ENCODE assay signal across 28 cellular contexts in the genomic region with DNA sequence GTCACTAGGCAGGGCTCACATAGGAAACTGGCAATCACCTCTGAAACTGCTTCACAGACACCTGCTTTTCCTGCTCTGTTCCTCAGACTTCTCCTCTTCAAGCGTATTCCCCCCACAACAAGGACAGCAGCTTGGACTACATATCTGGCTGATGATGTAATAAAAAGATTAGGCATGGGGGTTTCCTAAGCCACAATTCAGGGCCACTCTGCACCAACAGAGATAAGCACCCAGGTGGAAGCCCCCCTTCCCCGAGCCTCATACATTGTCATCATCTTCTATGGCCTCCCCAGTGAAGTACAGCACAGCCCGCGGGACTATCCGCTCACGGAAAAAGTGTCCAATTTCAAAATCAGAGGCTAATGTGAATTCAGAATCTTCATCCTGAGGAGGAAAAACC. TPM values are rescaled to one million over a fixed set of nuclear protein-coding genes. Genes with fewer than 3 reads are reported as not detected.
DNase-seq lines count a peak whose midpoint lies in the region; ATAC-seq and TF ChIP-seq lines count a peak whose summit lies in the region.
"Had no signal": no experiment of that assay in that cellular context is flagged by ENCODE, and none has a peak within 500 bp of the region (broad histone marks: within the 10 kb centered on the region; RNA-seq: fewer than 3 reads in every experiment).

No MANE protein-coding gene starts in this region.

- no peaks in the 10 kb centered on the region for H3K9me3 Mint-ChIP-seq in activated T-helper 17 cell treated with anti-CD3 and anti-CD28 coated beads, Interleukin-2, amount 50 U/mL, for 72 hours
- H3K9me3 Mint-ChIP-seq in endodermal cell, result no peaks in the 10 kb centered on the region
- H3K9me3 Mint-ChIP-seq: activated T-helper 1 cell treated with anti-CD3 and anti-CD28 coated beads, Interleukin-12 subunit alpha, Interleukin-12 subunit beta, Interleukin-2, Interleukin-4 antibody, amounts not matched to agents 30 ng/mL and 10 ng/mL and 1 ng/mL, durations not matched to agents 14 hours and 24 hours and 36 hours; neural crest cell; stimulated activated naive B cell treated with anti-CD40 and anti-IgM and Interleukin-4, amounts not matched to agents 10 μg/mL and 1 μg/mL and 100 μg/mL, for 72 hours; T-helper 1 cell treated with Interleukin-12 subunit alpha and Interleukin-12 subunit beta and Interleukin-4 antibody, amounts not matched to agents 30 μg/mL and 1 μg/mL, for 36 hours had no signal

- H3K9ac ChIP-seq in endodermal cell (ENCODE audit: extremely low read depth, low read length, poor library complexity, severe bottlenecking) (no peak overlapping the region), smooth muscle cell (ENCODE audit: low read depth) (no peak overlapping the region)
- H3K9ac ChIP-seq: KMS-11 had no signal

- H3K4me2 ChIP-seq in smooth muscle cell, result no peak overlapping the region
- H3K4me2 ChIP-seq: KMS-11 had no signal

- H3K4me3 ChIP-seq in endodermal cell (ENCODE audit: low read length), result no peak overlapping the region
- no peak overlapping the region for H3K4me3 ChIP-seq in smooth muscle cell
- H3K4me3 ChIP-seq: upper lobe of left lung had no signal

- H4K20me1 ChIP-seq in smooth muscle cell (ENCODE audit: low read depth), result peaks cover 37% of the 10 kb centered on the region

- TF ChIP-seq CTCF in endodermal cell (conservative IDR thresholded peaks at IDR 0.05) (no peak), smooth muscle cell (IDR thresholded peaks at IDR 0.05; ENCODE audit: borderline replicate concordance, insufficient read depth, poor library complexity, severe bottlenecking) (no peak)

- H3K9me3 ChIP-seq in endodermal cell (ENCODE audit: control insufficient read depth, low read length), result no peaks in the 10 kb centered on the region
- H3K9me3 ChIP-seq in smooth muscle cell (replicated peaks; ENCODE audit: low read depth), result no peaks in the 10 kb centered on the region
- H3K9me3 ChIP-seq: upper lobe of left lung had no signal

- ATAC-seq in activated T-helper 17 cell treated with anti-CD3 and anti-CD28 coated beads, Interleukin-2, amount 50 U/mL, for 72 hours (replicated peaks), result no peak
- ATAC-seq: activated CD4-positive, alpha-beta T cell treated with anti-CD3 and anti-CD28 coated beads for 36 hours; HCT116; right cardiac atrium; stimulated activated naive B cell treated with anti-CD40 and anti-IgM and Interleukin-4, amounts not matched to agents 10 μg/mL and 1 μg/mL and 100 μg/mL, for 72 hours had no signal

- H3K4me1 Mint-ChIP-seq in activated T-helper 17 cell treated with anti-CD3 and anti-CD28 coated beads, Interleukin-2, amount 50 U/mL, for 72 hours, result peaks cover 18% of the 10 kb centered on the region
- peaks cover 15% of the 10 kb centered on the region for H3K4me1 Mint-ChIP-seq in endodermal cell
- H3K4me1 Mint-ChIP-seq: neural crest cell had no signal

- peaks cover 6% of the 10 kb centered on the region for H3K79me2 ChIP-seq in smooth muscle cell (ENCODE audit: low read depth)

- H3K4me1 ChIP-seq in endodermal cell (ENCODE audit: control insufficient read depth, insufficient read depth, low read length), result no peaks in the 10 kb centered on the region
- H3K4me1 ChIP-seq in smooth muscle cell (ENCODE audit: low read depth), result peaks cover 18% of the 10 kb centered on the region

- no peaks in the 10 kb centered on the region for H3K27me3 ChIP-seq in endodermal cell (ENCODE audit: control insufficient read depth, insufficient read depth, low read length, poor library complexity, severe bottlenecking)
- H3K27me3 ChIP-seq in smooth muscle cell (ENCODE audit: low read depth), result no peaks in the 10 kb centered on the region
- H3K27me3 ChIP-seq: upper lobe of left lung had no signal

- H3K36me3 Mint-ChIP-seq in activated T-helper 17 cell treated with anti-CD3 and anti-CD28 coated beads, Interleukin-2, amount 50 U/mL, for 72 hours (ENCODE audit: low read depth), result peaks cover 100% of the 10 kb centered on the region
- H3K36me3 Mint-ChIP-seq in endodermal cell (ENCODE audit: low read depth), result peaks cover 90% of the 10 kb centered on the region

- H2AFZ ChIP-seq in smooth muscle cell (ENCODE audit: low read depth), result no peak overlapping the region

- H3K27ac ChIP-seq in endodermal cell (ENCODE audit: low read depth, low read length) (no peak overlapping the region), smooth muscle cell (ENCODE audit: low read depth) (peak overlapping the region; percentile 19)
- H3K27ac ChIP-seq: epithelial cell of prostate, KMS-11, upper lobe of left lung had no signal

- peak overlapping the region; percentile 58 for H3K27ac Mint-ChIP-seq in activated T-helper 17 cell treated with anti-CD3 and anti-CD28 coated beads, Interleukin-2, amount 50 U/mL, for 72 hours
- H3K27ac Mint-ChIP-seq in endodermal cell, result peak overlapping the region; percentile 72
- H3K27ac Mint-ChIP-seq: activated CD4-positive, alpha-beta T cell treated with anti-CD3 and anti-CD28 coated beads for 36 hours; activated T-helper 1 cell treated with anti-CD3 and anti-CD28 coated beads, Interleukin-12 subunit alpha, Interleukin-12 subunit beta, Interleukin-2, Interleukin-4 antibody, amounts not matched to agents 30 ng/mL and 10 ng/mL and 1 ng/mL, durations not matched to agents 14 hours and 24 hours and 36 hours; stimulated activated naive B cell treated with anti-CD40 and anti-IgM and Interleukin-4, amounts not matched to agents 10 μg/mL and 1 μg/mL and 100 μg/mL, for 72 hours; T-helper 1 cell treated with Interleukin-12 subunit alpha and Interleukin-12 subunit beta and Interleukin-4 antibody, amounts not matched to agents 30 μg/mL and 1 μg/mL, for 36 hours had no signal

- H3K36me3 ChIP-seq in endodermal cell (ENCODE audit: control insufficient read depth, insufficient read depth, low read length) (peaks cover 99% of the 10 kb centered on the region), smooth muscle cell (ENCODE audit: low read depth) (peaks cover 14% of the 10 kb centered on the region)

- peaks cover 27% of the 10 kb centered on the region for H3F3A ChIP-seq in smooth muscle cell (ENCODE audit: low read depth)

- no peak overlapping the region for H3K4me3 Mint-ChIP-seq in activated T-helper 17 cell treated with anti-CD3 and anti-CD28 coated beads, Interleukin-2, amount 50 U/mL, for 72 hours
- H3K4me3 Mint-ChIP-seq in endodermal cell, result no peak overlapping the region
- H3K4me3 Mint-ChIP-seq: activated CD4-positive, alpha-beta T cell treated with anti-CD3 and anti-CD28 coated beads for 36 hours; activated T-helper 1 cell treated with anti-CD3 and anti-CD28 coated beads, Interleukin-12 subunit alpha, Interleukin-12 subunit beta, Interleukin-2, Interleukin-4 antibody, amounts not matched to agents 30 ng/mL and 10 ng/mL and 1 ng/mL, durations not matched to agents 14 hours and 24 hours and 36 hours; neural crest cell; stimulated activated naive B cell treated with anti-CD40 and anti-IgM and Interleukin-4, amounts not matched to agents 10 μg/mL and 1 μg/mL and 100 μg/mL, for 72 hours; T-helper 1 cell treated with Interleukin-12 subunit alpha and Interleukin-12 subunit beta and Interleukin-4 antibody, amounts not matched to agents 30 μg/mL and 1 μg/mL, for 36 hours had no signal

- H3K27me3 Mint-ChIP-seq in activated T-helper 17 cell treated with anti-CD3 and anti-CD28 coated beads, Interleukin-2, amount 50 U/mL, for 72 hours, result no peaks in the 10 kb centered on the region
- no peaks in the 10 kb centered on the region for H3K27me3 Mint-ChIP-seq in endodermal cell (ENCODE audit: insufficient read depth)
- H3K27me3 Mint-ChIP-seq: activated CD4-positive, alpha-beta T cell treated with anti-CD3 and anti-CD28 coated beads for 36 hours; stimulated activated naive B cell treated with anti-CD40 and anti-IgM and Interleukin-4, amounts not matched to agents 10 μg/mL and 1 μg/mL and 100 μg/mL, for 72 hours had no signal

- WGBS in endodermal cell (ENCODE audit: insufficient coverage in 1 of 2, insufficient read length in 1 of 2), 2 experiments, result 97 to 100% methylated on average over 3 to 5 of the region's 6 CpGs
- WGBS in smooth muscle cell (ENCODE audit: low lambda C conversion rate), result 81% methylated on average over 6 of the region's 6 CpGs

- DNase-seq in activated effector memory CD4-positive, alpha-beta T cell treated with anti-CD3 and anti-CD28 coated beads, Interleukin-2, amount 50 U/mL, for 16 hours, result peak; percentile 57
- no peak for DNase-seq in activated effector memory CD4-positive, alpha-beta T cell treated with Interleukin-2 at 50 U/mL for 16 hours
- DNase-seq in endodermal cell, result peak; percentile 20
- DNase-seq in smooth muscle cell (lab: John Stamatoyannopoulos, UW; ENCODE audit: unreplicated experiment), result no peak
- no peak for DNase-seq in midbrain (lab: John Stamatoyannopoulos, UW)
- no peak for DNase-seq in NCI-H1105 (lab: John Stamatoyannopoulos, UW)
- DNase-seq in NCI-H2171 (lab: John Stamatoyannopoulos, UW), result no peak
- DNase-seq: ACHN; activated CD4-positive, alpha-beta T cell treated with anti-CD3 and anti-CD28 coated beads for 36 hours; cerebellar nuclear complex; DMS79; GF-D8; glutamatergic neuron; MM.1S; NCI-H1417 treated with DMSO at 0.1 percent for 48 hours; NCI-H2081 treated with DMSO at 0.1 percent for 48 hours; NCI-H748 treated with DMSO at 0.1 percent for 48 hours; right cardiac atrium; stimulated activated CD4-positive, alpha-beta T cell treated with anti-CD3 and anti-CD28 coated beads, Interleukin-4, amount 100 ng/mL, for 1 hour; stimulated activated naive B cell treated with anti-CD40 and anti-IgM and Interleukin-4, amounts not matched to agents 10 μg/mL and 1 μg/mL and 100 μg/mL, for 72 hours; upper lobe of left lung had no signal

RNA-seq across cellular contexts. Expression of a gene that starts 25.0 kb away (rescaled TPM):
- total RNA-seq in activated T-helper 17 cell treated with anti-CD3 and anti-CD28 coated beads, Interleukin-2, amount 50 U/mL, for 72 hours, result 1 to 10 TPM; 5.6 to 9.1 TPM
- 1 to 10 TPM; 3.0 to 5.1 TPM for total RNA-seq in endodermal cell
- 4.5 TPM for polyA plus RNA-seq in endodermal cell (2013, experiment 1 of 2)
- 5.4 TPM for polyA plus RNA-seq in endodermal cell (2013, experiment 2 of 2)
- 11.0 and 21.8 TPM in 2 replicates for total RNA-seq in smooth muscle cell
- 89.3 and 90.7 TPM in 2 replicates for polyA plus RNA-seq in smooth muscle cell

RNA-seq across cellular contexts. Expression of a gene that starts 37.9 kb away (rescaled TPM):
- total RNA-seq in activated T-helper 17 cell treated with anti-CD3 and anti-CD28 coated beads, Interleukin-2, amount 50 U/mL, for 72 hours, result 100 to 1,000 TPM; 301 to 344 TPM
- total RNA-seq in endodermal cell (100 to 1,000 TPM; 198 to 206 TPM), smooth muscle cell (63.1 and 102 TPM in 2 replicates)
- polyA plus RNA-seq in endodermal cell (2013, experiment 1 of 2), result 171 TPM
- polyA plus RNA-seq in endodermal cell (2013, experiment 2 of 2), result 165 TPM
- 95.0 and 114 TPM in 2 replicates for polyA plus RNA-seq in smooth muscle cell

Comparison
In these comparisons a context has a peak if more than half of its experiments do, and no peak if none do; other contexts are left out.
1. DNase-seq: peak in activated effector memory CD4-positive, alpha-beta T cell treated with anti-CD3 and anti-CD28 coated beads, Interleukin-2, amount 50 U/mL, for 16 hours (single experiment) and endodermal cell (single experiment); none in activated effector memory CD4-positive, alpha-beta T cell treated with Interleukin-2 at 50 U/mL for 16 hours (single experiment), smooth muscle cell (single experiment), midbrain (single experiment), NCI-H1105 (single experiment) and NCI-H2171 (single experiment).